In the genomic region with DNA sequence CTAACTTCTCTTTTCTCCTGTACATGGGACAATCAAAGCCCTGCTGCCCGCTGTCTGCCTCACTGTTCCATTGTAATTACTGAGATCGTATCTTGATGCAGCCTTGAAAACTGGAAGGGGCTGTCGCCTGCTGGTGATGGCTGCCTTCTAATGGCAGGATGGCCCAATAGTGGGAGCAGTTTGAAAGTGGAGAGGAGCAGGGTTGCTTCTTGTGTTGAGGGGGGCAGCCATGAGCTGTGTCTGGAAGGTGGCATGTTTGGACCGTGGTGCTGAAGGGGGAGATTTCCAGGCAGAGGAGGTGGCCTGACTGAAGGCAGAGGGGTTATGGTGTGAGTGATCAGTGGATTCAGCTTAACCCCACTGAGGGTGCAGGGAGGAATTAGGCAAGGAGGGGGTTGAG, we compare ENCODE assay signal across 2 cellular contexts.
TF ChIP-seq lines count a peak whose summit lies in the region.

No MANE protein-coding gene starts in this region.

TF ChIP-seq in GM23338, 12 proteins besides CTCF, POLR2A, EP300 and RAD21 (continues in another document):
- TF ChIP-seq, protein P1, sequence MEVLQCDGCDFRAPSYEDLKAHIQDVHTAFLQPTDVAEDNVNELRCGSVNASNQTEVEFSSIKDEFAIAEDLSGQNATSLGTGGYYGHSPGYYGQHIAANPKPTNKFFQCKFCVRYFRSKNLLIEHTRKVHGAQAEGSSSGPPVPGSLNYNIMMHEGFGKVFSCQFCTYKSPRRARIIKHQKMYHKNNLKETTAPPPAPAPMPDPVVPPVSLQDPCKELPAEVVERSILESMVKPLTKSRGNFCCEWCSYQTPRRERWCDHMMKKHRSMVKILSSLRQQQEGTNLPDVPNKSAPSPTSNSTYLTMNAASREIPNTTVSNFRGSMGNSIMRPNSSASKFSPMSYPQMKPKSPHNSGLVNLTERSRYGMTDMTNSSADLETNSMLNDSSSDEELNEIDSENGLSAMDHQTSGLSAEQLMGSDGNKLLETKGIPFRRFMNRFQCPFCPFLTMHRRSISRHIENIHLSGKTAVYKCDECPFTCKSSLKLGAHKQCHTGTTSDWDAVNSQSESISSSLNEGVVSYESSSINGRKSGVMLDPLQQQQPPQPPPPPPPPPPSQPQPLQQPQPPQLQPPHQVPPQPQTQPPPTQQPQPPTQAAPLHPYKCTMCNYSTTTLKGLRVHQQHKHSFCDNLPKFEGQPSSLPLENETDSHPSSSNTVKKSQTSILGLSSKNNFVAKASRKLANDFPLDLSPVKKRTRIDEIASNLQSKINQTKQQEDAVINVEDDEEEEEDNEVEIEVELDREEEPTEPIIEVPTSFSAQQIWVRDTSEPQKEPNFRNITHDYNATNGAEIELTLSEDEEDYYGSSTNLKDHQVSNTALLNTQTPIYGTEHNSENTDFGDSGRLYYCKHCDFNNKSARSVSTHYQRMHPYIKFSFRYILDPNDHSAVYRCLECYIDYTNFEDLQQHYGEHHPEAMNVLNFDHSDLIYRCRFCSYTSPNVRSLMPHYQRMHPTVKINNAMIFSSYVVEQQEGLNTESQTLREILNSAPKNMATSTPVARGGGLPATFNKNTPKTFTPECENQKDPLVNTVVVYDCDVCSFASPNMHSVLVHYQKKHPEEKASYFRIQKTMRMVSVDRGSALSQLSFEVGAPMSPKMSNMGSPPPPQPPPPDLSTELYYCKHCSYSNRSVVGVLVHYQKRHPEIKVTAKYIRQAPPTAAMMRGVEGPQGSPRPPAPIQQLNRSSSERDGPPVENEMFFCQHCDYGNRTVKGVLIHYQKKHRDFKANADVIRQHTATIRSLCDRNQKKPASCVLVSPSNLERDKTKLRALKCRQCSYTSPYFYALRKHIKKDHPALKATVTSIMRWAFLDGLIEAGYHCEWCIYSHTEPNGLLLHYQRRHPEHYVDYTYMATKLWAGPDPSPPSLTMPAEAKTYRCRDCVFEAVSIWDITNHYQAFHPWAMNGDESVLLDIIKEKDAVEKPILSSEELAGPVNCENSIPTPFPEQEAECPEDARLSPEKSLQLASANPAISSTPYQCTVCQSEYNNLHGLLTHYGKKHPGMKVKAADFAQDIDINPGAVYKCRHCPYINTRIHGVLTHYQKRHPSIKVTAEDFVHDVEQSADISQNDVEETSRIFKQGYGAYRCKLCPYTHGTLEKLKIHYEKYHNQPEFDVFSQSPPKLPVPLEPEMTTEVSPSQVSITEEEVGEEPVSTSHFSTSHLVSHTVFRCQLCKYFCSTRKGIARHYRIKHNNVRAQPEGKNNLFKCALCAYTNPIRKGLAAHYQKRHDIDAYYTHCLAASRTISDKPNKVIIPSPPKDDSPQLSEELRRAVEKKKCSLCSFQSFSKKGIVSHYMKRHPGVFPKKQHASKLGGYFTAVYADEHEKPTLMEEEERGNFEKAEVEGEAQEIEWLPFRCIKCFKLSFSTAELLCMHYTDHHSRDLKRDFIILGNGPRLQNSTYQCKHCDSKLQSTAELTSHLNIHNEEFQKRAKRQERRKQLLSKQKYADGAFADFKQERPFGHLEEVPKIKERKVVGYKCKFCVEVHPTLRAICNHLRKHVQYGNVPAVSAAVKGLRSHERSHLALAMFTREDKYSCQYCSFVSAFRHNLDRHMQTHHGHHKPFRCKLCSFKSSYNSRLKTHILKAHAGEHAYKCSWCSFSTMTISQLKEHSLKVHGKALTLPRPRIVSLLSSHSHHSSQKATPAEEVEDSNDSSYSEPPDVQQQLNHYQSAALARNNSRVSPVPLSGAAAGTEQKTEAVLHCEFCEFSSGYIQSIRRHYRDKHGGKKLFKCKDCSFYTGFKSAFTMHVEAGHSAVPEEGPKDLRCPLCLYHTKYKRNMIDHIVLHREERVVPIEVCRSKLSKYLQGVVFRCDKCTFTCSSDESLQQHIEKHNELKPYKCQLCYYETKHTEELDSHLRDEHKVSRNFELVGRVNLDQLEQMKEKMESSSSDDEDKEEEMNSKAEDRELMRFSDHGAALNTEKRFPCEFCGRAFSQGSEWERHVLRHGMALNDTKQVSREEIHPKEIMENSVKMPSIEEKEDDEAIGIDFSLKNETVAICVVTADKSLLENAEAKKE (CRISPR knock-in tag; IDR thresholded peaks at IDR 0.05), result no peak
- TF ChIP-seq NANOG (IDR thresholded peaks at IDR 0.05; ENCODE audit: borderline replicate concordance), result no peak
- TF ChIP-seq, protein P2, sequence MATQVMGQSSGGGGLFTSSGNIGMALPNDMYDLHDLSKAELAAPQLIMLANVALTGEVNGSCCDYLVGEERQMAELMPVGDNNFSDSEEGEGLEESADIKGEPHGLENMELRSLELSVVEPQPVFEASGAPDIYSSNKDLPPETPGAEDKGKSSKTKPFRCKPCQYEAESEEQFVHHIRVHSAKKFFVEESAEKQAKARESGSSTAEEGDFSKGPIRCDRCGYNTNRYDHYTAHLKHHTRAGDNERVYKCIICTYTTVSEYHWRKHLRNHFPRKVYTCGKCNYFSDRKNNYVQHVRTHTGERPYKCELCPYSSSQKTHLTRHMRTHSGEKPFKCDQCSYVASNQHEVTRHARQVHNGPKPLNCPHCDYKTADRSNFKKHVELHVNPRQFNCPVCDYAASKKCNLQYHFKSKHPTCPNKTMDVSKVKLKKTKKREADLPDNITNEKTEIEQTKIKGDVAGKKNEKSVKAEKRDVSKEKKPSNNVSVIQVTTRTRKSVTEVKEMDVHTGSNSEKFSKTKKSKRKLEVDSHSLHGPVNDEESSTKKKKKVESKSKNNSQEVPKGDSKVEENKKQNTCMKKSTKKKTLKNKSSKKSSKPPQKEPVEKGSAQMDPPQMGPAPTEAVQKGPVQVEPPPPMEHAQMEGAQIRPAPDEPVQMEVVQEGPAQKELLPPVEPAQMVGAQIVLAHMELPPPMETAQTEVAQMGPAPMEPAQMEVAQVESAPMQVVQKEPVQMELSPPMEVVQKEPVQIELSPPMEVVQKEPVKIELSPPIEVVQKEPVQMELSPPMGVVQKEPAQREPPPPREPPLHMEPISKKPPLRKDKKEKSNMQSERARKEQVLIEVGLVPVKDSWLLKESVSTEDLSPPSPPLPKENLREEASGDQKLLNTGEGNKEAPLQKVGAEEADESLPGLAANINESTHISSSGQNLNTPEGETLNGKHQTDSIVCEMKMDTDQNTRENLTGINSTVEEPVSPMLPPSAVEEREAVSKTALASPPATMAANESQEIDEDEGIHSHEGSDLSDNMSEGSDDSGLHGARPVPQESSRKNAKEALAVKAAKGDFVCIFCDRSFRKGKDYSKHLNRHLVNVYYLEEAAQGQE (IDR thresholded peaks at IDR 0.05; ENCODE audit: unreplicated experiment), result no peak
- no peak for TF ChIP-seq ZNF331 (CRISPR knock-in tag; IDR thresholded peaks at IDR 0.05; ENCODE audit: low read depth)
- TF ChIP-seq STAT1 (IDR thresholded peaks at IDR 0.05; ENCODE audit: unreplicated experiment), result no peak
- TF ChIP-seq EZH2phosphoT487 (IDR thresholded peaks at IDR 0.05; ENCODE audit: unreplicated experiment), result no peak
- no peak for TF ChIP-seq POLR2AphosphoS5 (IDR thresholded peaks at IDR 0.05; ENCODE audit: low read depth)
- no peak for TF ChIP-seq JUNB (IDR thresholded peaks at IDR 0.05; ENCODE audit: unreplicated experiment)
- no peak for TF ChIP-seq ZNF114 (CRISPR knock-in tag; IDR thresholded peaks at IDR 0.05)
- TF ChIP-seq EZH2 (IDR thresholded peaks at IDR 0.05; ENCODE audit: low read depth, unreplicated experiment), result no peak
- no peak for TF ChIP-seq CREB1 (CRISPR knock-in tag; IDR thresholded peaks at IDR 0.05; ENCODE audit: low read depth)

TF ChIP-seq in GM12878, 131 proteins besides CTCF, POLR2A, EP300 and RAD21:
- TF ChIP-seq MTA2 (IDR thresholded peaks at IDR 0.05; ENCODE audit: low read depth) (no peak), ZNF217 (IDR thresholded peaks at IDR 0.05) (no peak), CEBPB (IDR thresholded peaks at IDR 0.05; ENCODE audit: borderline replicate concordance in 1 of 2, low read depth in 2 of 2, low read length in 2 of 2) (no peak)
- TF ChIP-seq, protein P3, sequence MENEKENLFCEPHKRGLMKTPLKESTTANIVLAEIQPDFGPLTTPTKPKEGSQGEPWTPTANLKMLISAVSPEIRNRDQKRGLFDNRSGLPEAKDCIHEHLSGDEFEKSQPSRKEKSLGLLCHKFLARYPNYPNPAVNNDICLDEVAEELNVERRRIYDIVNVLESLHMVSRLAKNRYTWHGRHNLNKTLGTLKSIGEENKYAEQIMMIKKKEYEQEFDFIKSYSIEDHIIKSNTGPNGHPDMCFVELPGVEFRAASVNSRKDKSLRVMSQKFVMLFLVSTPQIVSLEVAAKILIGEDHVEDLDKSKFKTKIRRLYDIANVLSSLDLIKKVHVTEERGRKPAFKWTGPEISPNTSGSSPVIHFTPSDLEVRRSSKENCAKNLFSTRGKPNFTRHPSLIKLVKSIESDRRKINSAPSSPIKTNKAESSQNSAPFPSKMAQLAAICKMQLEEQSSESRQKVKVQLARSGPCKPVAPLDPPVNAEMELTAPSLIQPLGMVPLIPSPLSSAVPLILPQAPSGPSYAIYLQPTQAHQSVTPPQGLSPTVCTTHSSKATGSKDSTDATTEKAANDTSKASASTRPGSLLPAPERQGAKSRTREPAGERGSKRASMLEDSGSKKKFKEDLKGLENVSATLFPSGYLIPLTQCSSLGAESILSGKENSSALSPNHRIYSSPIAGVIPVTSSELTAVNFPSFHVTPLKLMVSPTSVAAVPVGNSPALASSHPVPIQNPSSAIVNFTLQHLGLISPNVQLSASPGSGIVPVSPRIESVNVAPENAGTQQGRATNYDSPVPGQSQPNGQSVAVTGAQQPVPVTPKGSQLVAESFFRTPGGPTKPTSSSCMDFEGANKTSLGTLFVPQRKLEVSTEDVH (IDR thresholded peaks at IDR 0.05; ENCODE audit: low read depth, partially characterized antibody), result no peak
- TF ChIP-seq, protein P4, sequence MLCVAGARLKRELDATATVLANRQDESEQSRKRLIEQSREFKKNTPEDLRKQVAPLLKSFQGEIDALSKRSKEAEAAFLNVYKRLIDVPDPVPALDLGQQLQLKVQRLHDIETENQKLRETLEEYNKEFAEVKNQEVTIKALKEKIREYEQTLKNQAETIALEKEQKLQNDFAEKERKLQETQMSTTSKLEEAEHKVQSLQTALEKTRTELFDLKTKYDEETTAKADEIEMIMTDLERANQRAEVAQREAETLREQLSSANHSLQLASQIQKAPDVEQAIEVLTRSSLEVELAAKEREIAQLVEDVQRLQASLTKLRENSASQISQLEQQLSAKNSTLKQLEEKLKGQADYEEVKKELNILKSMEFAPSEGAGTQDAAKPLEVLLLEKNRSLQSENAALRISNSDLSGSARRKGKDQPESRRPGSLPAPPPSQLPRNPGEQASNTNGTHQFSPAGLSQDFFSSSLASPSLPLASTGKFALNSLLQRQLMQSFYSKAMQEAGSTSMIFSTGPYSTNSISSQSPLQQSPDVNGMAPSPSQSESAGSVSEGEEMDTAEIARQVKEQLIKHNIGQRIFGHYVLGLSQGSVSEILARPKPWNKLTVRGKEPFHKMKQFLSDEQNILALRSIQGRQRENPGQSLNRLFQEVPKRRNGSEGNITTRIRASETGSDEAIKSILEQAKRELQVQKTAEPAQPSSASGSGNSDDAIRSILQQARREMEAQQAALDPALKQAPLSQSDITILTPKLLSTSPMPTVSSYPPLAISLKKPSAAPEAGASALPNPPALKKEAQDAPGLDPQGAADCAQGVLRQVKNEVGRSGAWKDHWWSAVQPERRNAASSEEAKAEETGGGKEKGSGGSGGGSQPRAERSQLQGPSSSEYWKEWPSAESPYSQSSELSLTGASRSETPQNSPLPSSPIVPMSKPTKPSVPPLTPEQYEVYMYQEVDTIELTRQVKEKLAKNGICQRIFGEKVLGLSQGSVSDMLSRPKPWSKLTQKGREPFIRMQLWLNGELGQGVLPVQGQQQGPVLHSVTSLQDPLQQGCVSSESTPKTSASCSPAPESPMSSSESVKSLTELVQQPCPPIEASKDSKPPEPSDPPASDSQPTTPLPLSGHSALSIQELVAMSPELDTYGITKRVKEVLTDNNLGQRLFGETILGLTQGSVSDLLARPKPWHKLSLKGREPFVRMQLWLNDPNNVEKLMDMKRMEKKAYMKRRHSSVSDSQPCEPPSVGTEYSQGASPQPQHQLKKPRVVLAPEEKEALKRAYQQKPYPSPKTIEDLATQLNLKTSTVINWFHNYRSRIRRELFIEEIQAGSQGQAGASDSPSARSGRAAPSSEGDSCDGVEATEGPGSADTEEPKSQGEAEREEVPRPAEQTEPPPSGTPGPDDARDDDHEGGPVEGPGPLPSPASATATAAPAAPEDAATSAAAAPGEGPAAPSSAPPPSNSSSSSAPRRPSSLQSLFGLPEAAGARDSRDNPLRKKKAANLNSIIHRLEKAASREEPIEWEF (IDR thresholded peaks at IDR 0.05; ENCODE audit: insufficient replicate concordance, low read depth, low read length), result no peak
